Comparison of ENCODE assay signal across 16 cellular contexts in genomic region chr17:1505586-1505985, GRCh38. TPM values are rescaled to one million over a fixed set of nuclear protein-coding genes. Genes with fewer than 3 reads are reported as not detected.
A peak's percentile ranks its signal among the peaks of the same experiment; 100 is the strongest.
DNase-seq lines count a peak whose midpoint lies in the region; ATAC-seq and TF ChIP-seq lines count a peak whose summit lies in the region.
"Had no signal": no experiment of that assay in that cellular context is flagged by ENCODE, and none has a peak within 500 bp of the region (broad histone marks: within the 10 kb centered on the region; RNA-seq: fewer than 3 reads in every experiment).

No MANE protein-coding gene starts in this region.

- H3K27me3 Mint-ChIP-seq in WTC11 (ENCODE audit: low read depth): no peaks in the 10 kb centered on the region

- POLR2A ChIA-PET in WTC11 (lab: Charles Lee): interaction anchor here (1.1 kb wide), 1 partner anchor 13 kb away, joined by 3 read pairs; the partner anchor contains the start of gene MYO1C

- no peaks in the 10 kb centered on the region for H3K27me3 ChIP-seq in HUES64 (ENCODE audit: insufficient read depth, low read length)
- no peaks in the 10 kb centered on the region for H3K27me3 ChIP-seq in right cardiac atrium (ENCODE audit: control insufficient read depth, insufficient read depth)
- H3K27me3 ChIP-seq in subcutaneous abdominal adipose tissue (ENCODE audit: control insufficient read depth in 5 of 5, insufficient read depth in 4 of 5, low read length in 5 of 5): no peaks in the 10 kb centered on the region

- no peaks in the 10 kb centered on the region for H3K9me3 Mint-ChIP-seq in WTC11
- H3K9me3 Mint-ChIP-seq: CD8-positive, alpha-beta T cell had no signal

- peak overlapping the region; percentile 58; the same call in 1 of the 2 replicates for H3K27ac Mint-ChIP-seq in WTC11
- H3K27ac Mint-ChIP-seq: CD8-positive, alpha-beta T cell had no signal

- no peak overlapping the region for H3K4me3 Mint-ChIP-seq in WTC11
- H3K4me3 Mint-ChIP-seq: CD8-positive, alpha-beta T cell had no signal

- intact Hi-C loops in right cardiac atrium (cut with DNase I): no loop called here

- H3K4me3 ChIP-seq in HUES64 (ENCODE audit: low read length): no peak overlapping the region
- no peak overlapping the region for H3K4me3 ChIP-seq in right cardiac atrium (ENCODE audit: low read length)
- peak overlapping the region in 1 of 5 donors; percentile 22 for H3K4me3 ChIP-seq in subcutaneous abdominal adipose tissue (ENCODE audit: low read depth in 1 of 5, low read length in 5 of 5)
- H3K4me3 ChIP-seq: PC-9 had no signal

- H3K36me3 ChIP-seq in HUES64 (ENCODE audit: insufficient read depth, low read length) (peaks cover 6% of the 10 kb centered on the region; the same call in 1 of the 2 replicates), subcutaneous abdominal adipose tissue (ENCODE audit: control insufficient read depth in 5 of 5, insufficient read depth in 5 of 5, low read length in 5 of 5) (peaks cover 0 to 49% (median 42%) of the 10 kb centered on the region in 5 donors)

- H3K27ac ChIP-seq in HUES64 (ENCODE audit: low read depth, low read length) (no peak overlapping the region), right cardiac atrium (ENCODE audit: low read length) (peak overlapping the region; percentile 57), subcutaneous abdominal adipose tissue (ENCODE audit: low read depth, low read length) (peak overlapping the region; percentile 79)
- H3K27ac ChIP-seq: PC-9 had no signal

- CTCF ChIA-PET in WTC11 (lab: Charles Lee): interaction anchor here (0.6 to 3.2 kb wide), 4 partner anchors 10 to 163 kb away, joined by 3 to 22 read pairs (median 5); partner anchors contain the start of gene INPP5K

- no peaks in the 10 kb centered on the region for H3K4me1 Mint-ChIP-seq in WTC11

- DNase-seq in WTC11 (ENCODE audit: low spot score): no peak
- DNase-seq in right cardiac atrium: no peak
- DNase-seq in NCI-H82 treated with DMSO at 0.1 percent for 48 hours (lab: John Stamatoyannopoulos, UW; ENCODE audit: unreplicated experiment): no peak
- no peak for DNase-seq in AG08395 (ENCODE audit: low spot score)
- no peak for DNase-seq in NCI-H1694 (lab: John Stamatoyannopoulos, UW)
- DNase-seq: CD8-positive, alpha-beta T cell; DMS79; IMR-90; Karpas-422; NCI-H1105; NCI-H187 treated with DMSO at 0.1 percent for 48 hours; NCI-H345; NCI-H526; PC-9 had no signal

- peak overlapping the region; percentile 38; the same call in 1 of the 2 replicates for H3K9ac ChIP-seq in HUES64 (ENCODE audit: low read depth, low read length)
- H3K9ac ChIP-seq in subcutaneous abdominal adipose tissue (ENCODE audit: low read length in 5 of 5): peak overlapping the region in 2 of 5 donors; percentile 26 to 47

- no peak for TF ChIP-seq CTCF in WTC11 (IDR thresholded peaks at IDR 0.05)

- no peaks in the 10 kb centered on the region for H3K36me3 Mint-ChIP-seq in WTC11

- WGBS in HUES64: 91% methylated on average over 5 of the region's 5 CpGs
- 54% methylated on average over 5 of the region's 5 CpGs for WGBS in right cardiac atrium

- H3K9me3 ChIP-seq in HUES64 (ENCODE audit: insufficient read depth, low read depth, low read length) (no peaks in the 10 kb centered on the region), right cardiac atrium (ENCODE audit: control insufficient read depth, low read length) (no peaks in the 10 kb centered on the region), subcutaneous abdominal adipose tissue (ENCODE audit: control insufficient read depth in 5 of 5, low read length in 5 of 5) (no peaks in the 10 kb centered on the region)

- H3K4me1 ChIP-seq in HUES64 (ENCODE audit: insufficient read depth, low read length) (no peaks in the 10 kb centered on the region), right cardiac atrium (ENCODE audit: control insufficient read depth, insufficient read depth, low read length) (peaks cover 7% of the 10 kb centered on the region), subcutaneous abdominal adipose tissue (ENCODE audit: control insufficient read depth in 5 of 5, insufficient read depth in 5 of 5, low read length in 5 of 5) (peaks cover 13 to 50% (median 46%) of the 10 kb centered on the region in 5 donors)

- ATAC-seq in WTC11 (no peak), right cardiac atrium (no peak)
- ATAC-seq: CD8-positive, alpha-beta T cell had no signal

TF ChIP-seq in WTC11, 78 proteins besides CTCF, POLR2A, EP300 and RAD21:
- no peak for TF ChIP-seq ZNF423 (CRISPR knock-in tag; IDR thresholded peaks at IDR 0.05)
- no peak for TF ChIP-seq NR1H2 (CRISPR knock-in tag; IDR thresholded peaks at IDR 0.05)
- no peak for TF ChIP-seq FOXJ3 (CRISPR knock-in tag; IDR thresholded peaks at IDR 0.05; ENCODE audit: borderline replicate concordance)
- TF ChIP-seq AFF4 (CRISPR knock-in tag; IDR thresholded peaks at IDR 0.05; ENCODE audit: borderline replicate concordance): no peak
- no peak for TF ChIP-seq ERG (CRISPR knock-in tag; IDR thresholded peaks at IDR 0.05)
- TF ChIP-seq NR2C2 (CRISPR knock-in tag; IDR thresholded peaks at IDR 0.05): no peak
- TF ChIP-seq HMGXB4 (CRISPR knock-in tag; IDR thresholded peaks at IDR 0.05): no peak

RNA-seq across cellular contexts. Expression of gene INPP5K, which starts 10.8 kb away (rescaled TPM):
- polyA plus RNA-seq in HUES64 (2013, experiment 1 of 2): 14.2 TPM
- 15.9 TPM for polyA plus RNA-seq in HUES64 (2013, experiment 2 of 2)
- total RNA-seq in WTC11 (2021) (17.1 to 26.8 TPM (median 18.5 TPM) in 3 replicates), right cardiac atrium (10 to 100 TPM; 28.7 to 34.7 (median 32.4) TPM)
- 21.4 TPM for polyA plus RNA-seq in right cardiac atrium

RNA-seq across cellular contexts. Expression of gene MYO1C, which starts 13.1 kb away (rescaled TPM):
- 22.4 TPM for polyA plus RNA-seq in HUES64 (2013, experiment 1 of 2)
- 27.9 TPM for polyA plus RNA-seq in HUES64 (2013, experiment 2 of 2)
- total RNA-seq in WTC11 (2021): 73.6 to 83.2 TPM (median 80.3 TPM) in 3 replicates
- total RNA-seq in right cardiac atrium: 100 to 1,000 TPM; 149 to 185 (median 180) TPM
- 78.9 TPM for polyA plus RNA-seq in right cardiac atrium

RNA-seq across cellular contexts. Expression of gene CRK, which starts 49.6 kb away (rescaled TPM):
- 41.3 TPM for polyA plus RNA-seq in HUES64 (2013, experiment 1 of 2)
- 38.9 TPM for polyA plus RNA-seq in HUES64 (2013, experiment 2 of 2)
- total RNA-seq in WTC11 (2021) (43.6 to 45.2 TPM (median 43.7 TPM) in 3 replicates), right cardiac atrium (10 to 100 TPM; 33.9 to 44.8 (median 38.9) TPM)
- 21.3 TPM for polyA plus RNA-seq in right cardiac atrium

RNA-seq across cellular contexts. Expression of gene PITPNA, which starts 57.0 kb away (rescaled TPM):
- 32.8 TPM for polyA plus RNA-seq in HUES64 (2013, experiment 1 of 2)
- polyA plus RNA-seq in HUES64 (2013, experiment 2 of 2): 42.2 TPM
- total RNA-seq in WTC11 (2021) (58.3 to 68.4 TPM (median 60.2 TPM) in 3 replicates), right cardiac atrium (10 to 100 TPM; 46.5 to 63.5 (median 53.6) TPM)
- 19.6 TPM for polyA plus RNA-seq in right cardiac atrium
